26 cellular contexts compared by ENCODE assay signal in the genomic region with DNA sequence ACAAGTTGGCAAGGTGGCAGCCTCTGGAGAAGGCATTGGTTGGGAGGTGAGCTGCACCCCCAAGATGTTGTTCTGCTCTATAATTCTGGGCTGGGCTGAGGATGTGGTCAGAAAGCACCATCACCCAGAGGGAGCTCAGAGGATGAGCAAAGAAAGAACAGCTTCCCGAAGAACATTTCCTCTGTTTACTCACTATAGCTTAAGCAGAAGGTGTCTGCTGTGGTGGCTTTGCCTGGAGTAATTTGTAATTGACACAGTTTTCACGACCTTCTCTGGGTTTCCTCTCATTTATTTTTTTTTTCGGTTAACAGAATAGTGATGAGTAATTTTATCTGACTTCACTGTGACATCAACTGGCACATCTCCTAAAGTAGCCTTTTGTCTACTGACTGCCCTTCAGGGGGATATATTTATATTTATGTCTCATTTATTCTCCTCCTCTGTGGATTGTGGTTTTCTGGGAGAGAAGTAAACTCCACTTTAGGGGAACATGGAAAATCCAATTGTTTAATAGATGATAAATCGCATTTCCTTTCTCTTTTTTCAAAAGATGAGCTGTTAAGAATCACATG. TPM values are rescaled to one million over a fixed set of nuclear protein-coding genes. Genes with fewer than 3 reads are reported as not detected.
DNase-seq lines count a peak whose midpoint lies in the region; TF ChIP-seq lines count a peak whose summit lies in the region.
"Had no signal": no experiment of that assay in that cellular context is flagged by ENCODE, and none has a peak within 500 bp of the region (broad histone marks: within the 10 kb centered on the region; RNA-seq: fewer than 3 reads in every experiment).

No MANE protein-coding gene starts in this region.

- in situ Hi-C loops in GM23248 (cut with MboI), result no loop called here
- in situ Hi-C loops in GM13977 (cut with MboI; ENCODE audit: low pct_unique_long_range_greater_than_20kb, low sequenced_read_pairs, unreplicated experiment), result no loop called here

- H3K27ac ChIP-seq in GM23248, result no peak overlapping the region
- H3K27ac ChIP-seq: right lobe of liver, upper lobe of right lung had no signal

- H3K9me3 ChIP-seq in GM23248 (ENCODE audit: low read depth), result no peaks in the 10 kb centered on the region
- H3K9me3 ChIP-seq: right lobe of liver had no signal

- H3K9me3 Mint-ChIP-seq in activated T-helper 2 cell treated with anti-CD3 and anti-CD28 coated beads, Interferon-gamma antibody, Interleukin-2, Interleukin-4, amounts not matched to agents 10 μg/mL and 5 μg/mL and 100 μg/mL, durations not matched to agents 14 hours and 24 hours and 36 hours, result no peaks in the 10 kb centered on the region
- H3K9me3 Mint-ChIP-seq: activated CD4-positive, alpha-beta memory T cell treated with anti-CD3 and anti-CD28 coated beads, Interleukin-2, amount 10 ng/mL, durations not matched to agents 7 days and 5 days; central memory CD8-positive, alpha-beta T cell; stimulated activated effector memory CD8-positive, alpha-beta T cell treated with anti-CD3 and anti-CD28 coated beads, Interleukin-12 subunit alpha, Interleukin-12 subunit beta, amount 100 ng/mL, for 72 hours had no signal

- peaks cover 2% of the 10 kb centered on the region for H3K4me1 Mint-ChIP-seq in activated T-helper 2 cell treated with anti-CD3 and anti-CD28 coated beads, Interferon-gamma antibody, Interleukin-2, Interleukin-4, amounts not matched to agents 10 μg/mL and 5 μg/mL and 100 μg/mL, durations not matched to agents 14 hours and 24 hours and 36 hours (ENCODE audit: low read depth)
- H3K4me1 Mint-ChIP-seq: central memory CD8-positive, alpha-beta T cell; endodermal cell; IgD-negative memory B cell; memory B cell; stimulated activated effector memory CD8-positive, alpha-beta T cell treated with anti-CD3 and anti-CD28 coated beads, Interleukin-12 subunit alpha, Interleukin-12 subunit beta, amount 100 ng/mL, for 72 hours had no signal

- H3K4me2 ChIP-seq in GM23248 (ENCODE audit: unreplicated experiment), result no peak overlapping the region

- H3F3A ChIP-seq in GM23248 (ENCODE audit: insufficient read depth), result peaks cover 5% of the 10 kb centered on the region

- H4K20me1 ChIP-seq in GM23248 (ENCODE audit: insufficient read depth), result no peaks in the 10 kb centered on the region

- WGBS in GM23248 (ENCODE audit: low coverage in 1 of 2, low lambda C conversion rate in 2 of 2, missing lambda C conversion rate in 2 of 2), 2 experiments, result 31% methylated on average over 4 of the region's 4 CpGs

- H3K27ac Mint-ChIP-seq in activated T-helper 2 cell treated with anti-CD3 and anti-CD28 coated beads, Interferon-gamma antibody, Interleukin-2, Interleukin-4, amounts not matched to agents 10 μg/mL and 5 μg/mL and 100 μg/mL, durations not matched to agents 14 hours and 24 hours and 36 hours, result no peak overlapping the region
- H3K27ac Mint-ChIP-seq: activated CD4-positive, alpha-beta memory T cell treated with anti-CD3 and anti-CD28 coated beads, Interleukin-2, amount 10 ng/mL, durations not matched to agents 7 days and 5 days; dendritic cell treated with granulocyte-macrophage colony-stimulating factor and Interleukin-4, amounts not matched to agents 40 ng/mL and 50 ng/mL, for 4 days; endodermal cell; IgD-negative memory B cell; memory B cell; stimulated activated effector memory CD8-positive, alpha-beta T cell treated with anti-CD3 and anti-CD28 coated beads, Interleukin-12 subunit alpha, Interleukin-12 subunit beta, amount 100 ng/mL, for 72 hours had no signal

- no peaks in the 10 kb centered on the region for H3K36me3 ChIP-seq in GM23248 (ENCODE audit: low read depth)
- H3K36me3 ChIP-seq: right lobe of liver, upper lobe of right lung had no signal

- no peak overlapping the region for H3K4me3 ChIP-seq in GM23248
- H3K4me3 ChIP-seq: right lobe of liver, upper lobe of right lung had no signal

- H3K4me1 ChIP-seq in GM23248 (ENCODE audit: insufficient read depth), result no peaks in the 10 kb centered on the region
- H3K4me1 ChIP-seq: right lobe of liver, upper lobe of right lung had no signal

- peak overlapping the region; percentile 26; the same call in 1 of the 2 replicates for H2AFZ ChIP-seq in GM23248

- H3K36me3 Mint-ChIP-seq in activated T-helper 2 cell treated with anti-CD3 and anti-CD28 coated beads, Interferon-gamma antibody, Interleukin-2, Interleukin-4, amounts not matched to agents 10 μg/mL and 5 μg/mL and 100 μg/mL, durations not matched to agents 14 hours and 24 hours and 36 hours (ENCODE audit: low read depth), result no peaks in the 10 kb centered on the region
- H3K36me3 Mint-ChIP-seq: IgD-negative memory B cell; memory B cell; stimulated activated effector memory CD8-positive, alpha-beta T cell treated with anti-CD3 and anti-CD28 coated beads, Interleukin-12 subunit alpha, Interleukin-12 subunit beta, amount 100 ng/mL, for 72 hours had no signal

- H3K4me3 Mint-ChIP-seq in activated T-helper 2 cell treated with anti-CD3 and anti-CD28 coated beads, Interferon-gamma antibody, Interleukin-2, Interleukin-4, amounts not matched to agents 10 μg/mL and 5 μg/mL and 100 μg/mL, durations not matched to agents 14 hours and 24 hours and 36 hours (ENCODE audit: low read depth), result no peak overlapping the region
- H3K4me3 Mint-ChIP-seq: activated CD4-positive, alpha-beta memory T cell treated with anti-CD3 and anti-CD28 coated beads, Interleukin-2, amount 10 ng/mL, durations not matched to agents 7 days and 5 days; central memory CD8-positive, alpha-beta T cell; dendritic cell treated with granulocyte-macrophage colony-stimulating factor and Interleukin-4, amounts not matched to agents 40 ng/mL and 50 ng/mL, for 4 days; endodermal cell; IgD-negative memory B cell; memory B cell; stimulated activated effector memory CD8-positive, alpha-beta T cell treated with anti-CD3 and anti-CD28 coated beads, Interleukin-12 subunit alpha, Interleukin-12 subunit beta, amount 100 ng/mL, for 72 hours had no signal

- peak; percentile 34 for DNase-seq in AG20443 (ENCODE audit: low spot score)
- DNase-seq in GM23248, result peak; percentile 57
- DNase-seq in RPMI7951 (ENCODE audit: low read depth), result peak; percentile 76
- peak; percentile 30 for DNase-seq in fibroblast of peridontal ligament (ENCODE audit: extremely low read depth)
- DNase-seq in NCI-H1930 (lab: John Stamatoyannopoulos, UW), result no peak
- no peak for DNase-seq in HCEC 1CT
- DNase-seq in activated T-helper 2 cell treated with anti-CD3 and anti-CD28 coated beads, Interferon-gamma antibody, Interleukin-2, Interleukin-4, amounts not matched to agents 10 μg/mL and 5 μg/mL and 100 μg/mL, durations not matched to agents 14 hours and 24 hours and 36 hours (ENCODE audit: low spot score), result no peak
- DNase-seq in GM13977 (ENCODE audit: low spot score), result no peak
- DNase-seq: activated CD4-positive, alpha-beta memory T cell treated with anti-CD3 and anti-CD28 coated beads, Interleukin-2, amount 10 ng/mL, durations not matched to agents 7 days and 5 days; activated CD4-positive, alpha-beta T cell treated with anti-CD3 and anti-CD28 coated beads for 1 hour; activated CD8-positive, alpha-beta memory T cell treated with anti-CD3 and anti-CD28 coated beads, Interleukin-2, amount 50 U/mL, for 48 hours; activated effector memory CD4-positive, alpha-beta T cell treated with Interleukin-2 at 50 U/mL for 16 hours; endodermal cell; NCI-H2081; NCI-H2227 treated with DMSO at 0.1 percent for 48 hours; OCI-M1; right lobe of liver; Right ventricle myocardium superior; stimulated activated CD4-positive, alpha-beta T cell treated with anti-CD3 and anti-CD28 coated beads, Interleukin-4, amount 100 ng/mL, for 24 hours; substantia nigra; upper lobe of right lung had no signal

- TF ChIP-seq CTCF in GM13977 (IDR thresholded peaks at IDR 0.05; ENCODE audit: extremely low read depth, insufficient read depth, missing control alignments), result no peak

- H3K27me3 Mint-ChIP-seq in activated T-helper 2 cell treated with anti-CD3 and anti-CD28 coated beads, Interferon-gamma antibody, Interleukin-2, Interleukin-4, amounts not matched to agents 10 μg/mL and 5 μg/mL and 100 μg/mL, durations not matched to agents 14 hours and 24 hours and 36 hours (ENCODE audit: low read depth), result no peaks in the 10 kb centered on the region
- H3K27me3 Mint-ChIP-seq: activated CD4-positive, alpha-beta memory T cell treated with anti-CD3 and anti-CD28 coated beads, Interleukin-2, amount 10 ng/mL, durations not matched to agents 7 days and 5 days; central memory CD8-positive, alpha-beta T cell; dendritic cell treated with granulocyte-macrophage colony-stimulating factor and Interleukin-4, amounts not matched to agents 40 ng/mL and 50 ng/mL, for 4 days; memory B cell had no signal

- H3K9me2 ChIP-seq in GM23248 (ENCODE audit: insufficient read depth), result no peaks in the 10 kb centered on the region

- intact Hi-C loops in activated T-helper 2 cell treated with anti-CD3 and anti-CD28 coated beads, Interferon-gamma antibody, Interleukin-2, Interleukin-4, amounts not matched to agents 10 μg/mL and 5 μg/mL and 100 μg/mL, durations not matched to agents 14 hours and 24 hours and 36 hours (cut with micrococcal nuclease), result no loop called here

- H3K9ac ChIP-seq in GM23248, result no peak overlapping the region

- H3K79me2 ChIP-seq in GM23248 (ENCODE audit: insufficient read depth), result no peaks in the 10 kb centered on the region

- H3K27me3 ChIP-seq in GM23248 (replicated peaks; ENCODE audit: insufficient read depth), result no peaks in the 10 kb centered on the region
- H3K27me3 ChIP-seq: right lobe of liver, upper lobe of right lung had no signal

RNA-seq across cellular contexts. Expression of a gene that starts 49.5 kb away (rescaled TPM):
- total RNA-seq in GM23248 (2014; rRNA removed; shearing (Covaris generic)), result 3.8 and 8.3 TPM in 2 replicates
- 2.1 and 2.2 TPM in 2 replicates for polyA plus RNA-seq in GM23248 (2016; fragmentation: Nextera tagmentation; extraction: Ambion mirVana)
- 4.5 and 7.0 TPM in 2 replicates for total RNA-seq in RPMI7951 (2014; rRNA removed; shearing (Covaris generic))
- total RNA-seq in activated T-helper 2 cell treated with anti-CD3 and anti-CD28 coated beads, Interferon-gamma antibody, Interleukin-2, Interleukin-4, amounts not matched to agents 10 μg/mL and 5 μg/mL and 100 μg/mL, durations not matched to agents 14 hours and 24 hours and 36 hours, result 4.2 and 4.3 TPM in 2 replicates

Comparison
In these comparisons a context has a peak if more than half of its experiments do, and no peak if none do; other contexts are left out.
1. DNase-seq: peak in AG20443 (single experiment), GM23248 (single experiment), RPMI7951 (single experiment) and fibroblast of peridontal ligament (single experiment); none in NCI-H1930 (0 of 2), HCEC 1CT (single experiment), activated T-helper 2 cell treated with anti-CD3 and anti-CD28 coated beads, Interferon-gamma antibody, Interleukin-2, Interleukin-4, amounts not matched to agents 10 μg/mL and 5 μg/mL and 100 μg/mL, durations not matched to agents 14 hours and 24 hours and 36 hours (single experiment) and GM13977 (single experiment).